ENCODE assay signal across 10 cellular contexts in genomic region chr3:187186801-187187421, GRCh38. TPM values are rescaled to one million over a fixed set of nuclear protein-coding genes. Genes with fewer than 3 reads are reported as not detected.
DNase-seq lines count a peak whose midpoint lies in the region; ATAC-seq and TF ChIP-seq lines count a peak whose summit lies in the region.
"Had no signal": no experiment of that assay in that cellular context is flagged by ENCODE, and none has a peak within 500 bp of the region (broad histone marks: within the 10 kb centered on the region; RNA-seq: fewer than 3 reads in every experiment).

No MANE protein-coding gene starts in this region.

- H3K36me3 ChIP-seq in Caco-2 (ENCODE audit: control insufficient read depth, insufficient read depth, low read length) (no peaks in the 10 kb centered on the region), Karpas-422 (ENCODE audit: insufficient read depth, low read length) (no peaks in the 10 kb centered on the region), muscle layer of colon (ENCODE audit: insufficient read depth, low read length) (no peaks in the 10 kb centered on the region)

- intact Hi-C loops in Caco-2 (cut with micrococcal nuclease; ENCODE audit: unreplicated experiment), result no loop called here
- intact Hi-C loops in natural killer cell (cut with micrococcal nuclease), result no loop called here

- H3K36me3 Mint-ChIP-seq in Caco-2 (ENCODE audit: insufficient read depth, unreplicated experiment), result no peaks in the 10 kb centered on the region
- no peaks in the 10 kb centered on the region for H3K36me3 Mint-ChIP-seq in natural killer cell

- H4K20me1 ChIP-seq in Karpas-422 (ENCODE audit: insufficient read depth, low read depth, low read length), result no peaks in the 10 kb centered on the region

- H3K27ac ChIP-seq in Karpas-422 (ENCODE audit: low read length) (peak overlapping the region; percentile 78), epithelial cell of prostate (peak overlapping the region; percentile 68), muscle layer of colon (ENCODE audit: low read depth, low read length) (peak overlapping the region; percentile 80)
- H3K27ac ChIP-seq: HL-60 had no signal

- POLR2A ChIA-PET in Caco-2 (lab: Charles Lee), result no interaction called here

- H3K27me3 Mint-ChIP-seq in Caco-2 (ENCODE audit: insufficient read depth, unreplicated experiment) (no peaks in the 10 kb centered on the region), natural killer cell (ENCODE audit: low read depth in 2 of 2) (peaks cover 32 to 62% of the 10 kb centered on the region in 2 donors)

- no peaks in the 10 kb centered on the region for H3K79me2 ChIP-seq in Karpas-422 (ENCODE audit: low read length)

- peaks cover 26% of the 10 kb centered on the region for H3K4me1 ChIP-seq in Caco-2
- H3K4me1 ChIP-seq in Karpas-422 (ENCODE audit: low read length), result peaks cover 85% of the 10 kb centered on the region
- H3K4me1 ChIP-seq in muscle layer of colon (ENCODE audit: insufficient read depth, low read length), result peaks cover 35% of the 10 kb centered on the region

- H3K4me3 ChIP-seq in Caco-2 (ENCODE audit: low read depth, low read length) (no peak overlapping the region), Karpas-422 (ENCODE audit: low read length) (peak overlapping the region; percentile 10; the same call in 1 of the 2 replicates), muscle layer of colon (ENCODE audit: low read depth in 1 of 2, low read length in 2 of 2) (peak overlapping the region in 1 of 2 donors; percentile 21)

- no peak overlapping the region for H3K27ac Mint-ChIP-seq in Caco-2 (ENCODE audit: unreplicated experiment)
- H3K27ac Mint-ChIP-seq in natural killer cell, result no peak overlapping the region

- ATAC-seq in HG03175 (IDR thresholded peaks at IDR 0.05; ENCODE audit: unreplicated experiment) (no peak), natural killer cell (no peak), GM21381 (IDR thresholded peaks at IDR 0.05; ENCODE audit: unreplicated experiment) (no peak), HG03025 (IDR thresholded peaks at IDR 0.05; ENCODE audit: low FRiP score, unreplicated experiment) (no peak)

- no peak overlapping the region for H3K4me3 Mint-ChIP-seq in Caco-2 (ENCODE audit: unreplicated experiment)
- no peak overlapping the region for H3K4me3 Mint-ChIP-seq in natural killer cell

- H3K9ac ChIP-seq in Karpas-422 (ENCODE audit: low read length) (peak overlapping the region; percentile 15), muscle layer of colon (ENCODE audit: low read length) (no peak overlapping the region)

- peak overlapping the region; percentile 57 for H3K4me2 ChIP-seq in Karpas-422 (ENCODE audit: low read depth, low read length, poor library complexity, severe bottlenecking)

- peak; percentile 9 to 55 for DNase-seq in Caco-2
- peak; percentile 77 for DNase-seq in Karpas-422
- DNase-seq in epithelial cell of prostate (ENCODE audit: low read depth, low spot score), result no peak
- DNase-seq in natural killer cell, result no peak

- peak overlapping the region; percentile 39 for H2AFZ ChIP-seq in Karpas-422 (ENCODE audit: low read length)

- no TSS peak for BruUV-seq in Caco-2 (replicated peaks; lab: Mats Ljungman, UMichigan)

- H3K9me3 ChIP-seq in Caco-2 (no peaks in the 10 kb centered on the region), Karpas-422 (ENCODE audit: low read length) (no peaks in the 10 kb centered on the region), muscle layer of colon (ENCODE audit: low read length) (no peaks in the 10 kb centered on the region)

- no peaks in the 10 kb centered on the region for H3K27me3 ChIP-seq in Caco-2 (replicated peaks; ENCODE audit: control insufficient read depth, insufficient read depth, low read length)
- no peaks in the 10 kb centered on the region for H3K27me3 ChIP-seq in Karpas-422 (ENCODE audit: low read length)
- no peaks in the 10 kb centered on the region for H3K27me3 ChIP-seq in muscle layer of colon (ENCODE audit: control insufficient read depth in 1 of 2, insufficient read depth in 2 of 2, low read length in 2 of 2)

- H3K4me1 Mint-ChIP-seq in Caco-2 (ENCODE audit: low read depth, unreplicated experiment), result peaks cover 13% of the 10 kb centered on the region
- peaks cover 3 to 5% of the 10 kb centered on the region in 2 donors for H3K4me1 Mint-ChIP-seq in natural killer cell

- CTCF ChIA-PET in Caco-2 (lab: Charles Lee), result interaction anchor here (1.4 to 1.6 kb wide), 2 partner anchors 22 to 493 kb away, joined by 4 to 6 read pairs; no protein-coding TSS in a partner anchor

- TF ChIP-seq CTCF in Caco-2 (IDR thresholded peaks at IDR 0.05; ENCODE audit: insufficient read depth in 1 of 2, low read depth in 1 of 2, low read length in 1 of 2, severe bottlenecking in 1 of 2, unreplicated experiment in 1 of 2) (no peak), natural killer cell (IDR thresholded peaks at IDR 0.05) (no peak)

- H3K9me3 Mint-ChIP-seq in Caco-2 (ENCODE audit: unreplicated experiment) (no peaks in the 10 kb centered on the region), natural killer cell (no peaks in the 10 kb centered on the region)

- no peaks in the 10 kb centered on the region for H3K9me2 ChIP-seq in Karpas-422 (replicated peaks; ENCODE audit: insufficient read depth, low read length)

RNA-seq across cellular contexts. Expression of gene RTP1, which starts 10.4 kb away (rescaled TPM):
- not detected in 2 replicates for total RNA-seq in Caco-2 (2022)
- 1.2 TPM in 1 of 2 replicates, not detected in the other for total RNA-seq in Karpas-422 (2014; rRNA removed; shearing (Covaris generic); ENCODE audit: low replicate concordance)
- not detected for total RNA-seq in natural killer cell
- total RNA-seq: T-helper 2 cell treated with Interferon-gamma antibody and Interleukin-4, amounts not matched to agents 100 ng/mL and 5 ng/mL, for 36 hours had no signal

RNA-seq across cellular contexts. Expression of gene RPL39L, which starts 47.6 kb away (rescaled TPM):
- 1.8 and 2.5 TPM in 2 replicates for total RNA-seq in Caco-2 (2022)
- 142 and 236 TPM in 2 replicates for total RNA-seq in Karpas-422 (2014; rRNA removed; shearing (Covaris generic); ENCODE audit: low replicate concordance)
- 1 to 10 TPM; 3.1 to 6.6 (median 4.3) TPM for total RNA-seq in natural killer cell

Comparison
In these comparisons a context has a peak if more than half of its experiments do, and no peak if none do; other contexts are left out.
1. DNase-seq: peak in Caco-2 (2 of 2) and Karpas-422 (single experiment); none in epithelial cell of prostate (single experiment) and natural killer cell (single experiment).
2. RNA of gene RPL39L, which starts 47.6 kb away (total RNA-seq): 142 to 236 TPM in Karpas-422; 3.1 to 6.6 TPM in natural killer cell and 1.8 to 2.5 TPM in Caco-2; every median in the first group is over 10 times any median in the second.
3. Peak in every context shown above with its lines, with median percentiles within 50 percentile points of each other: H3K27ac ChIP-seq.